In the genomic region with DNA sequence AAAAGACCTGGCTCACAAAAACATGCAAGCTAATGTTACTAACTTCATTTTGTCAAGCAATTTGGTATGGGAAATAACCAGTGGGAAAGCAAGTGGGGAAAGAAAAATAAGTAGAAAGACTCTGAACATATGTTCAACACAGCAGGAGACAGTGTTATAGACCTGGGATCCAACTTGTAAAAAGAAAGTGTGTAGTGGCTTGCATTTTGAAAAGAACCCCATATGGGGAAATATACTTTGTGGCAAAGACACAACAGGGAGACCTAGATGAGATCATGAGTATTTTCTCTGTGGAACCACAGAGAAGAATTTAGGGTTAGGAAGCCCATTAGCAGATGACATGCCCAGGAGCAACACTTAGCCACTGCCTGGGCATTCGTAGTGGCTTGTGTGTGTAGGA, we compare ENCODE assay signal across 15 cellular contexts.
DNase-seq lines count a peak whose midpoint lies in the region; ATAC-seq, FAIRE-seq and TF ChIP-seq lines count a peak whose summit lies in the region.
"Had no signal": no experiment of that assay in that cellular context is flagged by ENCODE, and none has a peak within 500 bp of the region (broad histone marks: within the 10 kb centered on the region; RNA-seq: fewer than 3 reads in every experiment).

No MANE protein-coding gene starts in this region.

- H3K4me3 ChIP-seq in HEK293 (ENCODE audit: low read depth, low read length) (no peak overlapping the region), keratinocyte (ENCODE audit: control insufficient read depth in 2 of 3, extremely low read depth in 1 of 3, insufficient read depth in 2 of 3, low read depth in 1 of 3, low read length in 3 of 3) (no peak overlapping the region), right cardiac atrium (ENCODE audit: low read length) (no peak overlapping the region)

- H2AFZ ChIP-seq in keratinocyte (ENCODE audit: control insufficient read depth, low read length): no peak overlapping the region

- dilution Hi-C loops in keratinocyte (cut with MboI; ENCODE audit: extremely low pct_ligation_motif_present, low sequenced_read_pairs): no loop called here

- DNase-seq in UCSD-AML1 (lab: John Stamatoyannopoulos, UW; ENCODE audit: unreplicated experiment) (peak; percentile 7), keratinocyte (ENCODE audit: low read depth, low spot score) (no peak), NCI-H2196 treated with DMSO at 0.1 percent for 48 hours (lab: John Stamatoyannopoulos, UW; ENCODE audit: unreplicated experiment) (no peak), right cardiac atrium (no peak), substantia nigra (lab: John Stamatoyannopoulos, UW) (no peak)
- DNase-seq in activated naive CD4-positive, alpha-beta T cell treated with Interleukin-2 at 50 U/mL for 16 hours: no peak
- DNase-seq: BE2C; CD4-positive, alpha-beta memory T cell; DND-41; GF-D8; GOT3; H9 had no signal

- no peaks in the 10 kb centered on the region for H3K79me2 ChIP-seq in keratinocyte (ENCODE audit: control insufficient read depth, insufficient read depth, low read length)

- H3K4me1 ChIP-seq in HEK293 (ENCODE audit: control insufficient read depth, insufficient read depth, low read length): no peaks in the 10 kb centered on the region
- H3K4me1 ChIP-seq in keratinocyte (ENCODE audit: control insufficient read depth, extremely low read depth, insufficient read depth, low read length): peaks cover 6% of the 10 kb centered on the region
- no peaks in the 10 kb centered on the region for H3K4me1 ChIP-seq in right cardiac atrium (ENCODE audit: control insufficient read depth, insufficient read depth, low read length)
- H3K4me1 ChIP-seq: BE2C had no signal

- no peak for ATAC-seq in right cardiac atrium

- WGBS in right cardiac atrium: 91% methylated on average over 1 of the region's 1 CpG

- CTCF ChIA-PET in HEK293 (lab: Yijun Ruan, JAX): no interaction called here

- POLR2A ChIA-PET in HEK293 (lab: Yijun Ruan, JAX): no interaction called here

- H3K9me3 ChIP-seq in HEK293 (ENCODE audit: control insufficient read depth, insufficient read depth, low read depth, low read length) (no peaks in the 10 kb centered on the region), keratinocyte (ENCODE audit: control insufficient read depth, low read depth, low read length) (no peaks in the 10 kb centered on the region), right cardiac atrium (ENCODE audit: control insufficient read depth, low read length) (no peaks in the 10 kb centered on the region)
- H3K9me3 ChIP-seq: BE2C had no signal

- H3K9ac ChIP-seq in keratinocyte (ENCODE audit: control insufficient read depth, extremely low read depth, insufficient read depth, low read length): no peak overlapping the region

- no peaks in the 10 kb centered on the region for H3K9me1 ChIP-seq in keratinocyte (ENCODE audit: control insufficient read depth, extremely low read depth, insufficient read depth, low read length)

- H3K27ac ChIP-seq in HEK293 (ENCODE audit: extremely low read depth, low read depth, low read length): no peak overlapping the region
- no peak overlapping the region for H3K27ac ChIP-seq in keratinocyte (ENCODE audit: control insufficient read depth, insufficient read depth, low read length)
- H3K27ac ChIP-seq in right cardiac atrium (ENCODE audit: low read length): no peak overlapping the region
- H3K27ac ChIP-seq in substantia nigra (ENCODE audit: low read depth, low read length, poor library complexity, severe bottlenecking): no peak overlapping the region
- H3K27ac ChIP-seq: C4-2B had no signal

- intact Hi-C loops in right cardiac atrium (cut with DNase I): no loop called here

- H3K27me3 ChIP-seq in keratinocyte (ENCODE audit: control insufficient read depth, extremely low read depth, insufficient read depth, low read length) (no peaks in the 10 kb centered on the region), right cardiac atrium (ENCODE audit: control insufficient read depth, insufficient read depth) (no peaks in the 10 kb centered on the region)
- H3K27me3 ChIP-seq: BE2C had no signal

- FAIRE-seq in keratinocyte (lab: Jason Lieb, UNC): peak; percentile 9
- FAIRE-seq: A204.1 had no signal

- H3K4me2 ChIP-seq in keratinocyte (ENCODE audit: control insufficient read depth, extremely low read depth, insufficient read depth, low read depth, low read length): no peak overlapping the region

- TF ChIP-seq CTCF in HEK293 (tag by site-specific recombination; IDR thresholded peaks at IDR 0.05) (no peak), keratinocyte (optimal IDR thresholded peaks at IDR 0.05 in 1 of 3, IDR thresholded peaks at IDR 0.05 in 1 of 3, conservative IDR thresholded peaks at IDR 0.05 in 1 of 3; ENCODE audit: extremely low read depth in 1 of 3, insufficient read depth in 2 of 3, low read length in 3 of 3) (no peak)

- no peaks in the 10 kb centered on the region for H3K36me3 ChIP-seq in HEK293 (ENCODE audit: control insufficient read depth in 2 of 2, insufficient read depth in 1 of 2, low read length in 2 of 2)
- H3K36me3 ChIP-seq in keratinocyte (ENCODE audit: control insufficient read depth in 2 of 2, extremely low read depth in 1 of 2, insufficient read depth in 2 of 2, low read length in 2 of 2): no peaks in the 10 kb centered on the region
- H3K36me3 ChIP-seq: BE2C had no signal

- H4K20me1 ChIP-seq in keratinocyte (ENCODE audit: control insufficient read depth, extremely low read depth, insufficient read depth, low read length): no peaks in the 10 kb centered on the region

TF ChIP-seq in HEK293, 187 proteins besides CTCF, POLR2A, EP300 and RAD21:
- TF ChIP-seq IKZF3 (tag by site-specific recombination; IDR thresholded peaks at IDR 0.05) (no peak), ZIC2 (tag by site-specific recombination; IDR thresholded peaks at IDR 0.05) (peak; percentile 73)
